ENCODE assay signal across 8 cellular contexts in genomic region chr11:82315093-82315492, GRCh38.
DNase-seq lines count a peak whose midpoint lies in the region; ATAC-seq, FAIRE-seq and TF ChIP-seq lines count a peak whose summit lies in the region.

No MANE protein-coding gene starts in this region.

- WGBS in heart right ventricle, 2 donors = 17 to 18% methylated on average over 4 of the region's 4 CpGs

- intact Hi-C loops in heart right ventricle (cut with DNase I) = no loop called here
- intact Hi-C loops in left ventricle myocardium inferior (cut with micrococcal nuclease) = no loop called here

- H3K4me1 ChIP-seq in heart right ventricle (no peaks in the 10 kb centered on the region), left ventricle myocardium inferior (no peaks in the 10 kb centered on the region), Peyer's patch (no peaks in the 10 kb centered on the region)

- H3K36me3 ChIP-seq in heart right ventricle (no peaks in the 10 kb centered on the region), left ventricle myocardium inferior (no peaks in the 10 kb centered on the region), Peyer's patch (no peaks in the 10 kb centered on the region)

- ATAC-seq in heart right ventricle (no peak), HG03342 (IDR thresholded peaks at IDR 0.05; ENCODE audit: unreplicated experiment) (no peak)

- H3K4me3 ChIP-seq in heart right ventricle (no peak overlapping the region), left ventricle myocardium inferior (no peak overlapping the region), NB4 (ENCODE audit: low read depth, low read length) (no peak overlapping the region), epithelial cell of proximal tubule (ENCODE audit: low read depth, low read length) (no peak overlapping the region), Peyer's patch (no peak overlapping the region)

- peak in 5 of 9 donors; percentile 9 to 28 (median 14) for TF ChIP-seq CTCF in heart right ventricle (IDR thresholded peaks at IDR 0.05)
- no peak for TF ChIP-seq CTCF in left ventricle myocardium inferior (IDR thresholded peaks at IDR 0.05; ENCODE audit: borderline replicate concordance)
- peak; percentile 65 for TF ChIP-seq CTCF in NB4 (IDR thresholded peaks at IDR 0.05; ENCODE audit: low read depth, low read length)
- TF ChIP-seq CTCF in epithelial cell of proximal tubule (conservative IDR thresholded peaks at IDR 0.05; ENCODE audit: low read depth, low read length) = peak; percentile 69
- peak in 1 of 6 experiments; percentile 5 for TF ChIP-seq CTCF in Peyer's patch (IDR thresholded peaks at IDR 0.05)

- DNase-seq in heart right ventricle = no peak
- DNase-seq in left ventricle myocardium inferior = no peak
- DNase-seq in NB4 (ENCODE audit: low read depth) = peak; percentile 40
- DNase-seq in epithelial cell of proximal tubule (ENCODE audit: low read depth) = no peak
- peak; percentile 40 for DNase-seq in urothelium cell line (ENCODE audit: low spot score)
- DNase-seq in AG08395 (ENCODE audit: low spot score) = no peak
- DNase-seq in Peyer's patch = no peak

- peaks cover 0 to 6% (median 0%) of the 10 kb centered on the region in 11 donors for H3K9me3 ChIP-seq in heart right ventricle
- no peaks in the 10 kb centered on the region for H3K9me3 ChIP-seq in left ventricle myocardium inferior (replicated peaks)
- no peaks in the 10 kb centered on the region for H3K9me3 ChIP-seq in Peyer's patch

- H3K27ac ChIP-seq in heart right ventricle (no peak overlapping the region), left ventricle myocardium inferior (replicated peaks) (no peak overlapping the region), Peyer's patch (no peak overlapping the region)

- no peak for TF ChIP-seq POLR2A in NB4 (IDR thresholded peaks at IDR 0.05; ENCODE audit: extremely low read depth, insufficient read length)
- TF ChIP-seq POLR2A in Peyer's patch (IDR thresholded peaks at IDR 0.05) = no peak

- FAIRE-seq in urothelium cell line (lab: Jason Lieb, UNC) = no peak

- no peaks in the 10 kb centered on the region for H3K27me3 ChIP-seq in heart right ventricle
- no peaks in the 10 kb centered on the region for H3K27me3 ChIP-seq in left ventricle myocardium inferior (ENCODE audit: low read depth)
- no peaks in the 10 kb centered on the region for H3K27me3 ChIP-seq in Peyer's patch

Comparison
In these comparisons a context has a peak if more than half of its experiments do, and no peak if none do; other contexts are left out.
1. DNase-seq: peak in NB4 (single experiment) and urothelium cell line (single experiment); none in heart right ventricle (0 of 2), left ventricle myocardium inferior (single experiment), epithelial cell of proximal tubule (single experiment), AG08395 (single experiment) and Peyer's patch (0 of 3).